1 cellular context compared by ENCODE assay signal in genomic region chr9:8613346-8613825, GRCh38.
TF ChIP-seq lines count a peak whose summit lies in the region.

No MANE protein-coding gene starts in this region.

TF ChIP-seq in GM23338, 12 proteins besides CTCF, POLR2A, EP300 and RAD21 (continued from another document):
- no peak for TF ChIP-seq ZNF462 (CRISPR knock-in tag; IDR thresholded peaks at IDR 0.05)
- TF ChIP-seq REST (IDR thresholded peaks at IDR 0.05; ENCODE audit: unreplicated experiment) = no peak
- TF ChIP-seq JUNB (IDR thresholded peaks at IDR 0.05; ENCODE audit: unreplicated experiment) = no peak
- TF ChIP-seq ZNF331 (CRISPR knock-in tag; IDR thresholded peaks at IDR 0.05; ENCODE audit: low read depth) = no peak
- TF ChIP-seq EZH2phosphoT487 (IDR thresholded peaks at IDR 0.05; ENCODE audit: unreplicated experiment) = no peak
- no peak for TF ChIP-seq POLR2AphosphoS5 (IDR thresholded peaks at IDR 0.05; ENCODE audit: low read depth)
- no peak for TF ChIP-seq ETS1 (IDR thresholded peaks at IDR 0.05)
- no peak for TF ChIP-seq NANOG (IDR thresholded peaks at IDR 0.05; ENCODE audit: borderline replicate concordance)
- TF ChIP-seq EZH2 (IDR thresholded peaks at IDR 0.05; ENCODE audit: low read depth, unreplicated experiment) = no peak
- TF ChIP-seq ZNF114 (CRISPR knock-in tag; IDR thresholded peaks at IDR 0.05) = no peak
